ENCODE assay signal across 1 cellular context in the genomic region with DNA sequence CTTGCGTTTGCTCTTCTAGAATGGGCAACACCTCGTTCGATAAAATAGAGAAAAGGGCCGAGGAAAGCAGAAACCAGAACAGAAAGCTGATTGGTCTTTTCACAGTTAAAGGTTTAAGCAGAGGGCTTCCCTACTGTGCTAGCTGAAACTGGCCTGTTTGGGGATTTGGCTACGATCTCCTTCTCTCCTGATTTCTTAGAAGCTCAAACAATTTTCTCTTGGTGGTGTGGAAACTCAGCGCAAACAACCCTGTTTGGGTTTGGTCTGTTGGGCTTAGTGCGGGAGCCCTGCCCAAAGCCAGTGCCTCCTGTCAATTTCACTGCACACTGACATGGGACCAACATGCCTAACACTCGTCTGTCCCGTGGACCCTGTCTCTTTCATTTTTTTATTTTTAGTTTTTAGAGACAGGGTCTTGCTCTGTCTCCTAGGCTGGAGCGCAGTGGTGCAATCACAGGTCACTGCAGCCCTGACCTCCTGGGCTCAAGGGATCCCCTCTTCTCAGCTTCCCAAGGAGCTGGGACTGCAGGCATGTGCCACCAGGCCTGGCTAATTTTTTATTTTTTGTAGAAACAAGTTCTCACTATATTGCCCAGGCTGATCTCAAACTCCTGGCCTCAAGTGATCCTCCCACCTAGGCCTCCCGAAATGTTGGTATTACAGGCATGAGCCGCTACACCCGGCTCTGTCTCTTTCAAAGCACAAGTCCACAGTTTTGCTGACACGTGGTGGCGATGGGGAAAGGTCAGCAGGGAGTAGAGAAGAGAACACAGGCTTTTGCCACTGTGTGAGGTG.
TF ChIP-seq lines count a peak whose summit lies in the region.

No MANE protein-coding gene starts in this region.

TF ChIP-seq in HepG2, 621 proteins besides CTCF, POLR2A, EP300 and RAD21 (continued from another document and continues in another):
- TF ChIP-seq ZNF556 (CRISPR knock-in tag; IDR thresholded peaks at IDR 0.05; ENCODE audit: borderline replicate concordance) (peak; percentile 11; the same call in 1 of the 2 replicates), WIZ (CRISPR knock-in tag; IDR thresholded peaks at IDR 0.05) (0 out of 2 replicates have a peak, but pooled peaks have one; percentile 3), MAFF (IDR thresholded peaks at IDR 0.05; ENCODE audit: low read depth, low read length) (peak; percentile 33; the same call in 1 of the 2 replicates), CBFB (CRISPR knock-in tag; IDR thresholded peaks at IDR 0.05) (no peak), ZC3H13 (CRISPR knock-in tag; IDR thresholded peaks at IDR 0.05) (0 out of 2 replicates have a peak, but pooled peaks have one; percentile 38), ZNF10 (CRISPR knock-in tag; IDR thresholded peaks at IDR 0.05; ENCODE audit: borderline replicate concordance, low read depth) (no peak), KMT2A (CRISPR knock-in tag; IDR thresholded peaks at IDR 0.05) (no peak), ZNF792 (CRISPR knock-in tag; IDR thresholded peaks at IDR 0.05) (peak; percentile 43; the same call in 1 of the 2 replicates), CAMTA2 (CRISPR knock-in tag; IDR thresholded peaks at IDR 0.05; ENCODE audit: borderline replicate concordance) (no peak), ZBTB8A (CRISPR knock-in tag; IDR thresholded peaks at IDR 0.05; ENCODE audit: borderline replicate concordance, low read depth) (no peak), ZNF44 (CRISPR knock-in tag; IDR thresholded peaks at IDR 0.05) (no peak), NR2F1 (CRISPR knock-in tag; IDR thresholded peaks at IDR 0.05) (no peak; a peak in 1 of 4 replicates), ZNF235 (CRISPR knock-in tag; IDR thresholded peaks at IDR 0.05; ENCODE audit: borderline replicate concordance) (no peak), NKX3-1 (CRISPR knock-in tag; IDR thresholded peaks at IDR 0.05) (no peak), ZNF17 (CRISPR knock-in tag; IDR thresholded peaks at IDR 0.05) (no peak), ZBTB42 (CRISPR knock-in tag; IDR thresholded peaks at IDR 0.05) (0 out of 2 replicates have a peak, but pooled peaks have one; percentile 5), ZNF619 (CRISPR knock-in tag; IDR thresholded peaks at IDR 0.05) (no peak), GATAD1 (CRISPR knock-in tag; IDR thresholded peaks at IDR 0.05) (0 out of 2 replicates have a peak, but pooled peaks have one; percentile 17), CHCHD3 (CRISPR knock-in tag; IDR thresholded peaks at IDR 0.05) (no peak)
- TF ChIP-seq, protein P1, sequence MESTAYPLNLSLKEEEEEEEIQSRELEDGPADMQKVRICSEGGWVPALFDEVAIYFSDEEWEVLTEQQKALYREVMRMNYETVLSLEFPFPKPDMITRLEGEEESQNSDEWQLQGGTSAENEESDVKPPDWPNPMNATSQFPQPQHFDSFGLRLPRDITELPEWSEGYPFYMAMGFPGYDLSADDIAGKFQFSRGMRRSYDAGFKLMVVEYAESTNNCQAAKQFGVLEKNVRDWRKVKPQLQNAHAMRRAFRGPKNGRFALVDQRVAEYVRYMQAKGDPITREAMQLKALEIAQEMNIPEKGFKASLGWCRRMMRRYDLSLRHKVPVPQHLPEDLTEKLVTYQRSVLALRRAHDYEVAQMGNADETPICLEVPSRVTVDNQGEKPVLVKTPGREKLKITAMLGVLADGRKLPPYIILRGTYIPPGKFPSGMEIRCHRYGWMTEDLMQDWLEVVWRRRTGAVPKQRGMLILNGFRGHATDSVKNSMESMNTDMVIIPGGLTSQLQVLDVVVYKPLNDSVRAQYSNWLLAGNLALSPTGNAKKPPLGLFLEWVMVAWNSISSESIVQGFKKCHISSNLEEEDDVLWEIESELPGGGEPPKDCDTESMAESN (CRISPR knock-in tag; conservative IDR thresholded peaks at IDR 0.05): no peak
- TF ChIP-seq, protein P2, sequence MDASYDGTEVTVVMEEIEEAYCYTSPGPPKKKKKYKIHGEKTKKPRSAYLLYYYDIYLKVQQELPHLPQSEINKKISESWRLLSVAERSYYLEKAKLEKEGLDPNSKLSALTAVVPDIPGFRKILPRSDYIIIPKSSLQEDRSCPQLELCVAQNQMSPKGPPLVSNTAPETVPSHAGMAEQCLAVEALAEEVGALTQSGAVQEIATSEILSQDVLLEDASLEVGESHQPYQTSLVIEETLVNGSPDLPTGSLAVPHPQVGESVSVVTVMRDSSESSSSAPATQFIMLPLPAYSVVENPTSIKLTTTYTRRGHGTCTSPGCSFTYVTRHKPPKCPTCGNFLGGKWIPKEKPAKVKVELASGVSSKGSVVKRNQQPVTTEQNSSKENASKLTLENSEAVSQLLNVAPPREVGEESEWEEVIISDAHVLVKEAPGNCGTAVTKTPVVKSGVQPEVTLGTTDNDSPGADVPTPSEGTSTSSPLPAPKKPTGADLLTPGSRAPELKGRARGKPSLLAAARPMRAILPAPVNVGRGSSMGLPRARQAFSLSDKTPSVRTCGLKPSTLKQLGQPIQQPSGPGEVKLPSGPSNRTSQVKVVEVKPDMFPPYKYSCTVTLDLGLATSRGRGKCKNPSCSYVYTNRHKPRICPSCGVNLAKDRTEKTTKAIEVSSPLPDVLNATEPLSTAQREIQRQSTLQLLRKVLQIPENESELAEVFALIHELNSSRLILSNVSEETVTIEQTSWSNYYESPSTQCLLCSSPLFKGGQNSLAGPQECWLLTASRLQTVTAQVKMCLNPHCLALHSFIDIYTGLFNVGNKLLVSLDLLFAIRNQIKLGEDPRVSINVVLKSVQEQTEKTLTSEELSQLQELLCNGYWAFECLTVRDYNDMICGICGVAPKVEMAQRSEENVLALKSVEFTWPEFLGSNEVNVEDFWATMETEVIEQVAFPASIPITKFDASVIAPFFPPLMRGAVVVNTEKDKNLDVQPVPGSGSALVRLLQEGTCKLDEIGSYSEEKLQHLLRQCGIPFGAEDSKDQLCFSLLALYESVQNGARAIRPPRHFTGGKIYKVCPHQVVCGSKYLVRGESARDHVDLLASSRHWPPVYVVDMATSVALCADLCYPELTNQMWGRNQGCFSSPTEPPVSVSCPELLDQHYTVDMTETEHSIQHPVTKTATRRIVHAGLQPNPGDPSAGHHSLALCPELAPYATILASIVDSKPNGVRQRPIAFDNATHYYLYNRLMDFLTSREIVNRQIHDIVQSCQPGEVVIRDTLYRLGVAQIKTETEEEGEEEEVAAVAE (CRISPR knock-in tag; IDR thresholded peaks at IDR 0.05; ENCODE audit: borderline replicate concordance): no peak
- TF ChIP-seq, protein P3, sequence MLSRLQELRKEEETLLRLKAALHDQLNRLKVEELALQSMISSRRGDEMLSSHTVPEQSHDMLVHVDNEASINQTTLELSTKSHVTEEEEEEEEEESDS (CRISPR knock-in tag; IDR thresholded peaks at IDR 0.05; ENCODE audit: borderline replicate concordance): no peak
- TF ChIP-seq, protein P4, sequence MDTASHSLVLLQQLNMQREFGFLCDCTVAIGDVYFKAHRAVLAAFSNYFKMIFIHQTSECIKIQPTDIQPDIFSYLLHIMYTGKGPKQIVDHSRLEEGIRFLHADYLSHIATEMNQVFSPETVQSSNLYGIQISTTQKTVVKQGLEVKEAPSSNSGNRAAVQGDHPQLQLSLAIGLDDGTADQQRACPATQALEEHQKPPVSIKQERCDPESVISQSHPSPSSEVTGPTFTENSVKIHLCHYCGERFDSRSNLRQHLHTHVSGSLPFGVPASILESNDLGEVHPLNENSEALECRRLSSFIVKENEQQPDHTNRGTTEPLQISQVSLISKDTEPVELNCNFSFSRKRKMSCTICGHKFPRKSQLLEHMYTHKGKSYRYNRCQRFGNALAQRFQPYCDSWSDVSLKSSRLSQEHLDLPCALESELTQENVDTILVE (CRISPR knock-in tag; IDR thresholded peaks at IDR 0.05): 0 out of 2 replicates have a peak, but pooled peaks have one; percentile 0
- TF ChIP-seq, protein P5, sequence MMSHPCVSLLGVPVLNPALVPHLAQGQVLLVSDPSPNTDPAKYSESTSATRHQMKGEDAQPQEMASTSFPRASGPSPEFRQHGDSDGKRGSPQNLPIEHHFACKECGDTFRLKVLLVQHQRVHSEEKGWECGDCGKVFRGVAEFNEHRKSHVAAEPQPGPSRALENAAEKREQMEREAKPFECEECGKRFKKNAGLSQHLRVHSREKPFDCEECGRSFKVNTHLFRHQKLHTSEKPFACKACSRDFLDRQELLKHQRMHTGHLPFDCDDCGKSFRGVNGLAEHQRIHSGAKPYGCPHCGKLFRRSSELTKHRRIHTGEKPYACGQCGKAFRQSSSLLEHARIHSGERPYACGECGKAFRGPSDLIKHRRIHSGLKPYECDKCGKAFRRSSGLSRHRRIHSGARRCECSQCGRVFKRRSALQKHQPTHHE (CRISPR knock-in tag; IDR thresholded peaks at IDR 0.05; ENCODE audit: borderline replicate concordance): peak; percentile 57; the same call in 1 of the 2 replicates
- TF ChIP-seq, protein P6, sequence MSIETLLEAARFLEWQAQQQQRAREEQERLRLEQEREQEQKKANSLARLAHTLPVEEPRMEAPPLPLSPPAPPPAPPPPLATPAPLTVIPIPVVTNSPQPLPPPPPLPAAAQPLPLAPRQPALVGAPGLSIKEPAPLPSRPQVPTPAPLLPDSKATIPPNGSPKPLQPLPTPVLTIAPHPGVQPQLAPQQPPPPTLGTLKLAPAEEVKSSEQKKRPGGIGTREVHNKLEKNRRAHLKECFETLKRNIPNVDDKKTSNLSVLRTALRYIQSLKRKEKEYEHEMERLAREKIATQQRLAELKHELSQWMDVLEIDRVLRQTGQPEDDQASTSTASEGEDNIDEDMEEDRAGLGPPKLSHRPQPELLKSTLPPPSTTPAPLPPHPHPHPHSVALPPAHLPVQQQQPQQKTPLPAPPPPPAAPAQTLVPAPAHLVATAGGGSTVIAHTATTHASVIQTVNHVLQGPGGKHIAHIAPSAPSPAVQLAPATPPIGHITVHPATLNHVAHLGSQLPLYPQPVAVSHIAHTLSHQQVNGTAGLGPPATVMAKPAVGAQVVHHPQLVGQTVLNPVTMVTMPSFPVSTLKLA (IDR thresholded peaks at IDR 0.05): no peak
- TF ChIP-seq, protein P7, sequence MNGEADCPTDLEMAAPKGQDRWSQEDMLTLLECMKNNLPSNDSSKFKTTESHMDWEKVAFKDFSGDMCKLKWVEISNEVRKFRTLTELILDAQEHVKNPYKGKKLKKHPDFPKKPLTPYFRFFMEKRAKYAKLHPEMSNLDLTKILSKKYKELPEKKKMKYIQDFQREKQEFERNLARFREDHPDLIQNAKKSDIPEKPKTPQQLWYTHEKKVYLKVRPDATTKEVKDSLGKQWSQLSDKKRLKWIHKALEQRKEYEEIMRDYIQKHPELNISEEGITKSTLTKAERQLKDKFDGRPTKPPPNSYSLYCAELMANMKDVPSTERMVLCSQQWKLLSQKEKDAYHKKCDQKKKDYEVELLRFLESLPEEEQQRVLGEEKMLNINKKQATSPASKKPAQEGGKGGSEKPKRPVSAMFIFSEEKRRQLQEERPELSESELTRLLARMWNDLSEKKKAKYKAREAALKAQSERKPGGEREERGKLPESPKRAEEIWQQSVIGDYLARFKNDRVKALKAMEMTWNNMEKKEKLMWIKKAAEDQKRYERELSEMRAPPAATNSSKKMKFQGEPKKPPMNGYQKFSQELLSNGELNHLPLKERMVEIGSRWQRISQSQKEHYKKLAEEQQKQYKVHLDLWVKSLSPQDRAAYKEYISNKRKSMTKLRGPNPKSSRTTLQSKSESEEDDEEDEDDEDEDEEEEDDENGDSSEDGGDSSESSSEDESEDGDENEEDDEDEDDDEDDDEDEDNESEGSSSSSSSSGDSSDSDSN (CRISPR knock-in tag; IDR thresholded peaks at IDR 0.05): no peak
- TF ChIP-seq, protein P8, sequence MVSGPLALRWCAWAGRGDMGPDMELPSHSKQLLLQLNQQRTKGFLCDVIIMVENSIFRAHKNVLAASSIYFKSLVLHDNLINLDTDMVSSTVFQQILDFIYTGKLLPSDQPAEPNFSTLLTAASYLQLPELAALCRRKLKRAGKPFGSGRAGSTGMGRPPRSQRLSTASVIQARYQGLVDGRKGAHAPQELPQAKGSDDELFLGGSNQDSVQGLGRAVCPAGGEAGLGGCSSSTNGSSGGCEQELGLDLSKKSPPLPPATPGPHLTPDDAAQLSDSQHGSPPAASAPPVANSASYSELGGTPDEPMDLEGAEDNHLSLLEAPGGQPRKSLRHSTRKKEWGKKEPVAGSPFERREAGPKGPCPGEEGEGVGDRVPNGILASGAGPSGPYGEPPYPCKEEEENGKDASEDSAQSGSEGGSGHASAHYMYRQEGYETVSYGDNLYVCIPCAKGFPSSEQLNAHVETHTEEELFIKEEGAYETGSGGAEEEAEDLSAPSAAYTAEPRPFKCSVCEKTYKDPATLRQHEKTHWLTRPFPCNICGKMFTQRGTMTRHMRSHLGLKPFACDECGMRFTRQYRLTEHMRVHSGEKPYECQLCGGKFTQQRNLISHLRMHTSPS (CRISPR knock-in tag; IDR thresholded peaks at IDR 0.05; ENCODE audit: low read depth): no peak
- TF ChIP-seq, protein P9, sequence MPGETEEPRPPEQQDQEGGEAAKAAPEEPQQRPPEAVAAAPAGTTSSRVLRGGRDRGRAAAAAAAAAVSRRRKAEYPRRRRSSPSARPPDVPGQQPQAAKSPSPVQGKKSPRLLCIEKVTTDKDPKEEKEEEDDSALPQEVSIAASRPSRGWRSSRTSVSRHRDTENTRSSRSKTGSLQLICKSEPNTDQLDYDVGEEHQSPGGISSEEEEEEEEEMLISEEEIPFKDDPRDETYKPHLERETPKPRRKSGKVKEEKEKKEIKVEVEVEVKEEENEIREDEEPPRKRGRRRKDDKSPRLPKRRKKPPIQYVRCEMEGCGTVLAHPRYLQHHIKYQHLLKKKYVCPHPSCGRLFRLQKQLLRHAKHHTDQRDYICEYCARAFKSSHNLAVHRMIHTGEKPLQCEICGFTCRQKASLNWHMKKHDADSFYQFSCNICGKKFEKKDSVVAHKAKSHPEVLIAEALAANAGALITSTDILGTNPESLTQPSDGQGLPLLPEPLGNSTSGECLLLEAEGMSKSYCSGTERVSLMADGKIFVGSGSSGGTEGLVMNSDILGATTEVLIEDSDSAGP (CRISPR knock-in tag; IDR thresholded peaks at IDR 0.05; ENCODE audit: borderline replicate concordance): no peak
- TF ChIP-seq, protein P10, sequence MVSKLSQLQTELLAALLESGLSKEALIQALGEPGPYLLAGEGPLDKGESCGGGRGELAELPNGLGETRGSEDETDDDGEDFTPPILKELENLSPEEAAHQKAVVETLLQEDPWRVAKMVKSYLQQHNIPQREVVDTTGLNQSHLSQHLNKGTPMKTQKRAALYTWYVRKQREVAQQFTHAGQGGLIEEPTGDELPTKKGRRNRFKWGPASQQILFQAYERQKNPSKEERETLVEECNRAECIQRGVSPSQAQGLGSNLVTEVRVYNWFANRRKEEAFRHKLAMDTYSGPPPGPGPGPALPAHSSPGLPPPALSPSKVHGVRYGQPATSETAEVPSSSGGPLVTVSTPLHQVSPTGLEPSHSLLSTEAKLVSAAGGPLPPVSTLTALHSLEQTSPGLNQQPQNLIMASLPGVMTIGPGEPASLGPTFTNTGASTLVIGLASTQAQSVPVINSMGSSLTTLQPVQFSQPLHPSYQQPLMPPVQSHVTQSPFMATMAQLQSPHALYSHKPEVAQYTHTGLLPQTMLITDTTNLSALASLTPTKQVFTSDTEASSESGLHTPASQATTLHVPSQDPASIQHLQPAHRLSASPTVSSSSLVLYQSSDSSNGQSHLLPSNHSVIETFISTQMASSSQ (IDR thresholded peaks at IDR 0.05; ENCODE audit: low read depth): no peak
- TF ChIP-seq, protein P10 (CRISPR knock-in tag; IDR thresholded peaks at IDR 0.05; ENCODE audit: borderline replicate concordance): no peak
